Comparison of ENCODE assay signal across 8 cellular contexts in genomic region chr5:171418316-171418981, GRCh38. TPM values are rescaled to one million over a fixed set of nuclear protein-coding genes. Genes with fewer than 3 reads are reported as not detected.
DNase-seq lines count a peak whose midpoint lies in the region; ATAC-seq and TF ChIP-seq lines count a peak whose summit lies in the region.

No MANE protein-coding gene starts in this region.

- no peak overlapping the region for H3K27ac ChIP-seq in right atrium auricular region

- ATAC-seq in GM21576 (IDR thresholded peaks at IDR 0.05; ENCODE audit: unreplicated experiment), result peak; percentile 75

- no peaks in the 10 kb centered on the region for H3K9me3 ChIP-seq in right atrium auricular region

- H3K27me3 ChIP-seq in right atrium auricular region, result no peaks in the 10 kb centered on the region

- peak; percentile 85 for DNase-seq in EH (ENCODE audit: low read depth)
- DNase-seq in SKM-1 (lab: John Stamatoyannopoulos, UW; ENCODE audit: unreplicated experiment), result peak; percentile 16
- peak in 53 of 58 donors; percentile 13 to 79 (median 46) for DNase-seq in anterior cingulate cortex (lab: John Stamatoyannopoulos, UW)
- DNase-seq in right atrium auricular region (ENCODE audit: low spot score), result peak; percentile 82
- peak; percentile 71 to 97 (median 79) for DNase-seq in posterior cingulate gyrus
- DNase-seq in NCI-H2107 treated with DMSO at 0.1 percent for 48 hours (lab: John Stamatoyannopoulos, UW; ENCODE audit: unreplicated experiment), result no peak

- no peak for TF ChIP-seq EP300 in Ishikawa (IDR thresholded peaks at IDR 0.05; ENCODE audit: borderline replicate concordance)

- H3K36me3 ChIP-seq in right atrium auricular region, result peaks cover 3% of the 10 kb centered on the region

- peak; percentile 87 for TF ChIP-seq RAD21 in Ishikawa (IDR thresholded peaks at IDR 0.05; ENCODE audit: low read depth)

- H3K4me1 ChIP-seq in right atrium auricular region, result peaks cover 0 to 36% of the 10 kb centered on the region in 2 donors

- peak overlapping the region in 1 of 2 donors; percentile 49 for H3K4me3 ChIP-seq in right atrium auricular region

- intact Hi-C loops in posterior cingulate gyrus (cut with DNase I), result loop anchor here (2.0 to 5.0 kb wide), 2 partner anchors 488 to 619 kb away; no protein-coding TSS in a partner anchor

- peak; percentile 96 to 98 for TF ChIP-seq CTCF in right atrium auricular region (IDR thresholded peaks at IDR 0.05)

TF ChIP-seq in Ishikawa, 13 proteins besides CTCF, POLR2A, EP300 and RAD21:
- TF ChIP-seq CREB1 (IDR thresholded peaks at IDR 0.05; ENCODE audit: low read depth), result no peak
- TF ChIP-seq TEAD4 (IDR thresholded peaks at IDR 0.05), result 0 out of 2 replicates have a peak, but pooled peaks have one; percentile 12
- 0 out of 2 replicates have a peak, but pooled peaks have one; percentile 31 for TF ChIP-seq YY1 (IDR thresholded peaks at IDR 0.05; ENCODE audit: low read depth)
- peak; percentile 64; the same call in 1 of the 2 replicates for TF ChIP-seq MAX (IDR thresholded peaks at IDR 0.05)
- peak; percentile 78 for TF ChIP-seq REST (IDR thresholded peaks at IDR 0.05; ENCODE audit: low read depth)
- TF ChIP-seq FOXM1 (IDR thresholded peaks at IDR 0.05; ENCODE audit: borderline replicate concordance, low read depth), result no peak

RNA-seq across cellular contexts. Expression of gene FGF18, which starts 1.0 kb away (rescaled TPM):
- 1 to 10 TPM; 2.2 to 2.7 TPM for total RNA-seq in right atrium auricular region

RNA-seq across cellular contexts. Expression of gene NPM1, which starts 30.8 kb away (rescaled TPM):
- total RNA-seq in right atrium auricular region, result 100 to 1,000 TPM; 271 to 353 TPM
